18 cellular contexts compared by ENCODE assay signal in genomic region chr7:102072636-102073209, GRCh38.
DNase-seq lines count a peak whose midpoint lies in the region; ATAC-seq and TF ChIP-seq lines count a peak whose summit lies in the region.
"Had no signal": no experiment of that assay in that cellular context is flagged by ENCODE, and none has a peak within 500 bp of the region (broad histone marks: within the 10 kb centered on the region; RNA-seq: fewer than 3 reads in every experiment).

No MANE protein-coding gene starts in this region.

- H3K27ac Mint-ChIP-seq in CD14-positive monocyte: peak overlapping the region in 4 of 7 donors; percentile 30 to 52 (median 50)
- H3K27ac Mint-ChIP-seq: B cell; CD4-positive, alpha-beta T cell had no signal

- H3K4me1 Mint-ChIP-seq in CD14-positive monocyte: no peaks in the 10 kb centered on the region

- peaks cover 0 to 1% (median 0%) of the 10 kb centered on the region in 3 donors for H3K27me3 Mint-ChIP-seq in CD14-positive monocyte (ENCODE audit: low read depth in 3 of 3)
- H3K27me3 Mint-ChIP-seq: B cell; CD4-positive, alpha-beta T cell had no signal

- DNase-seq in AG10803 (ENCODE audit: low read depth) (peak; percentile 37), CD14-positive monocyte (ENCODE audit: low spot score) (no peak), adipocyte (ENCODE audit: low read depth) (peak; percentile 26), left lobe of liver (ENCODE audit: low spot score) (peak; percentile 21)
- no peak for DNase-seq in activated CD4-positive, alpha-beta T cell treated with anti-CD3 and anti-CD28 coated beads, Interleukin-2, amount 50 U/mL, for 48 hours
- DNase-seq: ACHN; CD4-positive, alpha-beta T cell; MV-4-11; NCI-H1417; NCI-H1930; NCI-H446 treated with DMSO at 0.1 percent for 48 hours; NCI-H748 treated with DMSO at 0.1 percent for 48 hours; OCI-M1; RPMI8226 had no signal

- no peak overlapping the region for H3K4me3 Mint-ChIP-seq in CD14-positive monocyte
- H3K4me3 Mint-ChIP-seq: B cell; CD4-positive, alpha-beta T cell had no signal

- peaks cover 0 to 15% (median 3%) of the 10 kb centered on the region in 7 donors for H3K9me3 Mint-ChIP-seq in CD14-positive monocyte

- no peaks in the 10 kb centered on the region for H3K4me1 ChIP-seq in adipocyte (ENCODE audit: control insufficient read depth, insufficient read depth, low read length)
- H3K4me1 ChIP-seq: SJSA1 had no signal

- no peak overlapping the region for H3K4me3 ChIP-seq in AG10803 (ENCODE audit: low read length)
- no peak overlapping the region for H3K4me3 ChIP-seq in adipocyte (ENCODE audit: low read length)
- H3K4me3 ChIP-seq: SJSA1 had no signal

- H3K36me3 ChIP-seq in adipocyte (ENCODE audit: control insufficient read depth, insufficient read depth, low read length, severe bottlenecking): peaks cover 20% of the 10 kb centered on the region

- intact Hi-C loops in CD14-positive monocyte (cut with micrococcal nuclease): no loop called here

- TF ChIP-seq CTCF in AG10803 (conservative IDR thresholded peaks at IDR 0.05; ENCODE audit: low read length) (no peak), CD14-positive monocyte (IDR thresholded peaks at IDR 0.05) (no peak)

- H3K27me3 ChIP-seq in adipocyte (replicated peaks; ENCODE audit: control insufficient read depth, insufficient read depth, low read length): no peaks in the 10 kb centered on the region
- H3K27me3 ChIP-seq: SJSA1 had no signal

- no peak overlapping the region for H3K9ac ChIP-seq in adipocyte (ENCODE audit: low read length)

- H3K36me3 Mint-ChIP-seq in CD14-positive monocyte: peaks cover 60 to 87% of the 10 kb centered on the region in 2 donors

- peaks cover 6% of the 10 kb centered on the region for H3K9me3 ChIP-seq in adipocyte (ENCODE audit: control insufficient read depth, low read length)
- H3K9me3 ChIP-seq: SJSA1 had no signal

- ATAC-seq in left lobe of liver: no peak
- ATAC-seq in HG03139 (IDR thresholded peaks at IDR 0.05; ENCODE audit: unreplicated experiment): no peak
- no peak for ATAC-seq in GM21447 (IDR thresholded peaks at IDR 0.05; ENCODE audit: unreplicated experiment)

Comparison
In these comparisons a context has a peak if more than half of its experiments do, and no peak if none do; other contexts are left out.
1. DNase-seq: peak in AG10803 (single experiment), adipocyte (single experiment) and left lobe of liver (single experiment); none in CD14-positive monocyte (single experiment) and activated CD4-positive, alpha-beta T cell treated with anti-CD3 and anti-CD28 coated beads, Interleukin-2, amount 50 U/mL, for 48 hours (0 of 2).